In the genomic region with DNA sequence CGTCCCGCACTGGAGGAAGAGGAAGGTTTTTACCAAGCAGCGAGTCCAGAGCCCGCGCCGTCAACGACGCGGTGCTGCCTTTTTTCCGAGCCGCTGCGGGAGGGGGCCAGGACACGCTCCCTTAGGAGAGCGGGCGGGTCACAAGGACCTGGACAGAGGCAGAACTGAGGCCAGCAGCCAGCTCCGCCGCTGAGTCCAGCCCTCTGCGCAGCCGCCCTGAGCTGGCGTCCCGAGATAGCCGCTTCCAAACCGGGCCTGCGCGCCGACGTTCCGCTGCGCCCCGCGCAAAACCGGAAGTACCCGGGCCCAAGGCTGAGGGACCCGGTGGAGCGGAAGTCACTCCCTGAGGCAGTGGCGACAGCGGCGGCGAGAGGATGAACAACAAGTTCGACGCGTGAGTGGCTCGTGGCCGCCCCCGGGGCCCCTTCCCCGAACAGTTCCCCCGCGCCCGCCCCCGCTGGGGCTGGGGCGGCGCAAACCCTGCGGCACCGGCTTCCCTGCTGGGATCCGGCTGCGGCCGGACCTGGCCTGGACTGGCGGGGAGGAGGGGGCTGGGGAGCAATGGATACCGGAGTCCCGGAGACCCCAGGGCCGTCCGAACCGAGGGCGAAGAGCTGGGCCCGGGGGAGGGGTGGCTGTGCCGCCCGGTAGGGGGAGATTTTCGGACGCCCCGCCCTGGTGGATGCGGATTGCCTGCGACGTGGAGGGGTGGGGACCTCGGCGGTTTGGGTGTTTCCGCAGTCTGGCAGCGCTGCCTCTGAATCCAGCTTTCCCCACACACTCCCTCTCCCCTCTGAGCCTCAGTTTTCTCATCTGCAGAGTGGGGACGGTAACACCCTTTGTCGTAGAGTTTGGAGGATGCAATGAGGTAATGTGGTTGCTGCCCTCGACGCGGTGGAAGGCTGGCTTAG, we compare ENCODE assay signal across 8 cellular contexts. TPM values are rescaled to one million over a fixed set of nuclear protein-coding genes. Genes with fewer than 3 reads are reported as not detected.
A peak's percentile ranks its signal among the peaks of the same experiment; 100 is the strongest.
DNase-seq lines count a peak whose midpoint lies in the region; ATAC-seq, FAIRE-seq and TF ChIP-seq lines count a peak whose summit lies in the region.

A gene with protein sequence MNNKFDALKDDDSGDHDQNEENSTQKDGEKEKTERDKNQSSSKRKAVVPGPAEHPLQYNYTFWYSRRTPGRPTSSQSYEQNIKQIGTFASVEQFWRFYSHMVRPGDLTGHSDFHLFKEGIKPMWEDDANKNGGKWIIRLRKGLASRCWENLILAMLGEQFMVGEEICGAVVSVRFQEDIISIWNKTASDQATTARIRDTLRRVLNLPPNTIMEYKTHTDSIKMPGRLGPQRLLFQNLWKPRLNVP (plus strand): TSS at position 339 of the 911 bp plus-strand sequence. CDS start 36 bp downstream, at position 375.
A gene (minus strand): TSS at position 207 of the 911 bp plus-strand sequence. CDS start 675 bp downstream, outside the sequence.

- H3K27ac Mint-ChIP-seq in activated naive CD8-positive, alpha-beta T cell treated with anti-CD3 and anti-CD28 coated beads for 36 hours, result peak within 1 kb of the TSS; percentile 99

- no peaks in the 10 kb centered on the region for H3K27me3 Mint-ChIP-seq in activated naive CD8-positive, alpha-beta T cell treated with anti-CD3 and anti-CD28 coated beads for 36 hours

- no peaks in the 10 kb centered on the region for H3K9me3 ChIP-seq in pancreas
- H3K9me3 ChIP-seq in tibial artery, result no peaks in the 10 kb centered on the region

- DNase-seq in GM12865 (ENCODE audit: low read depth) (peak; percentile 95), NCI-H1092 treated with DMSO at 0.1 percent for 48 hours (lab: John Stamatoyannopoulos, UW) (peak; percentile 82), Right ventricle myocardium inferior (ENCODE audit: missing footprints) (peak; percentile 97), pancreas (peak; percentile 93 to 98 (median 94)), tibial artery (peak; percentile 92 to 97)
- DNase-seq in activated naive CD8-positive, alpha-beta T cell treated with anti-CD3 and anti-CD28 coated beads for 36 hours, result peak; percentile 94

- H3K27me3 ChIP-seq in pancreas (no peaks in the 10 kb centered on the region), tibial artery (no peaks in the 10 kb centered on the region)

- H3K36me3 ChIP-seq in pancreas (no peaks in the 10 kb centered on the region), tibial artery (peaks cover 0 to 8% (median 3%) of the 10 kb centered on the region in 3 donors)

- H3K4me1 ChIP-seq in pancreas (peaks cover 0 to 15% (median 4%) of the 10 kb centered on the region in 3 donors), tibial artery (peaks cover 0 to 37% (median 16%) of the 10 kb centered on the region in 4 donors)

- peaks cover 67% of the 10 kb centered on the region for H3K4me1 Mint-ChIP-seq in activated naive CD8-positive, alpha-beta T cell treated with anti-CD3 and anti-CD28 coated beads for 36 hours

- no peak for FAIRE-seq in pancreas (lab: Jason Lieb, UNC)

- 0 to 1% methylated on average over 74 to 82 of the region's 82 CpGs for WGBS in pancreas, 2 donors

- TF ChIP-seq CTCF in GM12865 (IDR thresholded peaks at IDR 0.05; ENCODE audit: insufficient read depth, low read depth, low read length, missing control alignments) (peak; percentile 32), pancreas (IDR thresholded peaks at IDR 0.05) (peak in 2 of 4 donors; percentile 4 to 14), tibial artery (IDR thresholded peaks at IDR 0.05) (peak; percentile 34 to 53)

- peaks cover 49% of the 10 kb centered on the region for H3K36me3 Mint-ChIP-seq in activated naive CD8-positive, alpha-beta T cell treated with anti-CD3 and anti-CD28 coated beads for 36 hours

- intact Hi-C loops in Right ventricle myocardium inferior (cut with DNase I), result no loop called here
- intact Hi-C loops in pancreas (cut with DNase I), result no loop called here
- intact Hi-C loops in tibial artery (cut with DNase I; ENCODE audit: low total_unique reads), result no loop called here

- H3K27ac ChIP-seq in pancreas, result peak within 1 kb of the TSS; percentile 92 to 99 (median 95)
- H3K27ac ChIP-seq in tibial artery, result peak within 1 kb of the TSS; percentile 94 to 99

- H3K4me3 ChIP-seq in GM12865 (ENCODE audit: low read depth, low read length) (peak within 1 kb of the TSS; percentile 95), pancreas (peak within 1 kb of the TSS; percentile 82 to 99 (median 94)), tibial artery (peak within 1 kb of the TSS; percentile 83 to 95)

- peaks cover 8% of the 10 kb centered on the region for H3K9me3 Mint-ChIP-seq in activated naive CD8-positive, alpha-beta T cell treated with anti-CD3 and anti-CD28 coated beads for 36 hours

- H3K4me3 Mint-ChIP-seq in activated naive CD8-positive, alpha-beta T cell treated with anti-CD3 and anti-CD28 coated beads for 36 hours, result peak within 1 kb of the TSS; percentile 99

- ATAC-seq in HG02623 (IDR thresholded peaks at IDR 0.05; ENCODE audit: unreplicated experiment) (peak; percentile 90), SK-N-SH treated with all-trans-retinoic acid at 6 μM for 48 hours (peak; percentile 98), Right ventricle myocardium inferior (peak; percentile 98), pancreas (peak; percentile 96 to 99 (median 98))

TF ChIP-seq in SK-N-SH treated with all-trans-retinoic acid at 6 μM for 48 hours, 23 proteins besides CTCF, POLR2A, EP300 and RAD21:
- TF ChIP-seq ZNF8 (CRISPR knock-in tag; IDR thresholded peaks at IDR 0.05) (no peak; the same call in none of the 2 replicates), TOX (CRISPR knock-in tag; IDR thresholded peaks at IDR 0.05; ENCODE audit: borderline replicate concordance) (no peak), ZFP30 (CRISPR knock-in tag; IDR thresholded peaks at IDR 0.05) (no peak), ZFP3 (CRISPR knock-in tag; IDR thresholded peaks at IDR 0.05) (peak; percentile 11; the same call in 1 of the 2 replicates), SNAI2 (CRISPR knock-in tag; IDR thresholded peaks at IDR 0.05) (no peak), ARNTL (CRISPR knock-in tag; IDR thresholded peaks at IDR 0.05; ENCODE audit: borderline replicate concordance, low read depth) (no peak)
- TF ChIP-seq, protein P1, sequence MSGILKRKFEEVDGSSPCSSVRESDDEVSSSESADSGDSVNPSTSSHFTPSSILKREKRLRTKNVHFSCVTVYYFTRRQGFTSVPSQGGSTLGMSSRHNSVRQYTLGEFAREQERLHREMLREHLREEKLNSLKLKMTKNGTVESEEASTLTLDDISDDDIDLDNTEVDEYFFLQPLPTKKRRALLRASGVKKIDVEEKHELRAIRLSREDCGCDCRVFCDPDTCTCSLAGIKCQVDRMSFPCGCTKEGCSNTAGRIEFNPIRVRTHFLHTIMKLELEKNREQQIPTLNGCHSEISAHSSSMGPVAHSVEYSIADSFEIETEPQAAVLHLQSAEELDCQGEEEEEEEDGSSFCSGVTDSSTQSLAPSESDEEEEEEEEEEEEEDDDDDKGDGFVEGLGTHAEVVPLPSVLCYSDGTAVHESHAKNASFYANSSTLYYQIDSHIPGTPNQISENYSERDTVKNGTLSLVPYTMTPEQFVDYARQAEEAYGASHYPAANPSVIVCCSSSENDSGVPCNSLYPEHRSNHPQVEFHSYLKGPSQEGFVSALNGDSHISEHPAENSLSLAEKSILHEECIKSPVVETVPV (CRISPR knock-in tag; IDR thresholded peaks at IDR 0.05), result no peak
- TF ChIP-seq, protein P2, sequence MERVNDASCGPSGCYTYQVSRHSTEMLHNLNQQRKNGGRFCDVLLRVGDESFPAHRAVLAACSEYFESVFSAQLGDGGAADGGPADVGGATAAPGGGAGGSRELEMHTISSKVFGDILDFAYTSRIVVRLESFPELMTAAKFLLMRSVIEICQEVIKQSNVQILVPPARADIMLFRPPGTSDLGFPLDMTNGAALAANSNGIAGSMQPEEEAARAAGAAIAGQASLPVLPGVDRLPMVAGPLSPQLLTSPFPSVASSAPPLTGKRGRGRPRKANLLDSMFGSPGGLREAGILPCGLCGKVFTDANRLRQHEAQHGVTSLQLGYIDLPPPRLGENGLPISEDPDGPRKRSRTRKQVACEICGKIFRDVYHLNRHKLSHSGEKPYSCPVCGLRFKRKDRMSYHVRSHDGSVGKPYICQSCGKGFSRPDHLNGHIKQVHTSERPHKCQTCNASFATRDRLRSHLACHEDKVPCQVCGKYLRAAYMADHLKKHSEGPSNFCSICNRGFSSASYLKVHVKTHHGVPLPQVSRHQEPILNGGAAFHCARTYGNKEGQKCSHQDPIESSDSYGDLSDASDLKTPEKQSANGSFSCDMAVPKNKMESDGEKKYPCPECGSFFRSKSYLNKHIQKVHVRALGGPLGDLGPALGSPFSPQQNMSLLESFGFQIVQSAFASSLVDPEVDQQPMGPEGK (CRISPR knock-in tag; IDR thresholded peaks at IDR 0.05; ENCODE audit: borderline replicate concordance), result peak; percentile 91

RNA-seq across cellular contexts. Expression of the first gene that starts in this region (rescaled TPM):
- 10 to 100 TPM; 70.1 to 71.8 TPM for total RNA-seq in activated naive CD8-positive, alpha-beta T cell treated with anti-CD3 and anti-CD28 coated beads for 36 hours
- total RNA-seq in Right ventricle myocardium inferior (39.0 TPM), pancreas (10 to 100 TPM; 17.8 to 33.0 (median 22.8) TPM)
- polyA plus RNA-seq in pancreas, result 10 to 100 TPM; 28.0 to 31.1 TPM

RNA-seq across cellular contexts. Expression of the second gene that starts in this region (rescaled TPM):
- total RNA-seq in activated naive CD8-positive, alpha-beta T cell treated with anti-CD3 and anti-CD28 coated beads for 36 hours, result 1 to 10 TPM; 6.9 to 7.0 TPM
- total RNA-seq in Right ventricle myocardium inferior, result 2.0 TPM
- total RNA-seq in pancreas, result 1 to 10 TPM in 5 of 6 donors, under 1 TPM in 1; 0.88 to 2.8 (median 2.0) TPM
- 1 to 10 TPM; 2.8 to 5.9 TPM for polyA plus RNA-seq in pancreas

Comparison
In these comparisons a context has a peak if more than half of its experiments do, and no peak if none do; other contexts are left out.
1. Peak in every context shown above with its lines: DNase-seq, ATAC-seq, H3K4me3 ChIP-seq and H3K27ac ChIP-seq.